1 cellular context compared by ENCODE assay signal in genomic region chr14:105053421-105053820, GRCh38.
TF ChIP-seq lines count a peak whose summit lies in the region.

No MANE protein-coding gene starts in this region.

TF ChIP-seq in HEK293, 187 proteins besides CTCF, POLR2A, EP300 and RAD21 (continued from another document):
- no peak for TF ChIP-seq ZBTB49 (tag by site-specific recombination; IDR thresholded peaks at IDR 0.05; ENCODE audit: low read depth)
